Comparison of ENCODE assay signal across 8 cellular contexts in genomic region chr11:13462311-13462927, GRCh38. TPM values are rescaled to one million over a fixed set of nuclear protein-coding genes. Genes with fewer than 3 reads are reported as not detected.
A peak's percentile ranks its signal among the peaks of the same experiment; 100 is the strongest.
DNase-seq lines count a peak whose midpoint lies in the region; ATAC-seq and TF ChIP-seq lines count a peak whose summit lies in the region.

No MANE protein-coding gene starts in this region.

- intact Hi-C loops in activated B cell treated with CpG ODN at 0.5 μM for 24 hours (cut with micrococcal nuclease) = no loop called here

- H3K4me3 Mint-ChIP-seq in activated B cell treated with CpG ODN at 0.5 μM for 24 hours = peak overlapping the region; percentile 98

- peak overlapping the region; percentile 95 for H3K27ac Mint-ChIP-seq in activated B cell treated with CpG ODN at 0.5 μM for 24 hours

- CTCF ChIA-PET in activated B cell treated with CpG ODN at 0.5 μM for 24 hours (lab: Charles Lee) = interaction anchor here (0.8 kb wide), 1 partner anchor 25 kb away, joined by 3 read pairs; no protein-coding TSS in a partner anchor

- ATAC-seq in HG02840 (IDR thresholded peaks at IDR 0.05; ENCODE audit: low FRiP score, unreplicated experiment) = peak; percentile 43
- ATAC-seq in activated B cell treated with CpG ODN at 0.5 μM for 24 hours (ENCODE audit: low read depth) = peak; percentile 15
- peak; percentile 60 for ATAC-seq in left lobe of liver

- no peak for TF ChIP-seq CTCF in activated B cell treated with CpG ODN at 0.5 μM for 24 hours (IDR thresholded peaks at IDR 0.05)

- DNase-seq in NCI-H2171 treated with DMSO at 0.1 percent for 48 hours (lab: John Stamatoyannopoulos, UW) = peak; percentile 44
- no peak for DNase-seq in NCI-H2171 (lab: John Stamatoyannopoulos, UW)
- peak; percentile 29 for DNase-seq in NCI-H1694 (lab: John Stamatoyannopoulos, UW)
- DNase-seq in activated B cell treated with CpG ODN at 0.5 μM for 24 hours = no peak
- peak; percentile 66 for DNase-seq in cerebellar cortex (ENCODE audit: low spot score)
- DNase-seq in left lobe of liver (ENCODE audit: low spot score) = peak; percentile 64
- peak; percentile 56 for DNase-seq in stimulated activated CD4-positive, alpha-beta T cell treated with anti-CD3 and anti-CD28 coated beads, Interleukin-4, amount 100 ng/mL, for 1 hour

- no peaks in the 10 kb centered on the region for H3K9me3 Mint-ChIP-seq in activated B cell treated with CpG ODN at 0.5 μM for 24 hours

- POLR2A ChIA-PET in activated B cell treated with CpG ODN at 0.5 μM for 24 hours (lab: Charles Lee) = interaction anchor here (0.6 to 2.3 kb wide), 10 partner anchors 8 to 1429 kb away, joined by 3 to 21 read pairs (median 4); partner anchors contain the start of genes CYP2R1 and FAR1

- peaks cover 43% of the 10 kb centered on the region for H3K4me1 Mint-ChIP-seq in activated B cell treated with CpG ODN at 0.5 μM for 24 hours

- H3K27me3 Mint-ChIP-seq in activated B cell treated with CpG ODN at 0.5 μM for 24 hours = no peaks in the 10 kb centered on the region

- peaks cover 15% of the 10 kb centered on the region for H3K36me3 Mint-ChIP-seq in activated B cell treated with CpG ODN at 0.5 μM for 24 hours (ENCODE audit: low read depth)

RNA-seq across cellular contexts. Expression of gene BTBD10, which starts 0.6 kb away (rescaled TPM):
- total RNA-seq in activated B cell treated with CpG ODN at 0.5 μM for 24 hours (18.8 and 25.1 TPM in 2 replicates), left lobe of liver (4.7 TPM)

RNA-seq across cellular contexts. Expression of gene PTH, which starts 33.4 kb away (rescaled TPM):
- total RNA-seq in activated B cell treated with CpG ODN at 0.5 μM for 24 hours (not detected in 2 replicates), left lobe of liver (not detected)

Comparison
In these comparisons a context has a peak if more than half of its experiments do, and no peak if none do; other contexts are left out.
1. DNase-seq: peak in NCI-H2171 treated with DMSO at 0.1 percent for 48 hours (single experiment), NCI-H1694 (single experiment), cerebellar cortex (single experiment), left lobe of liver (single experiment) and stimulated activated CD4-positive, alpha-beta T cell treated with anti-CD3 and anti-CD28 coated beads, Interleukin-4, amount 100 ng/mL, for 1 hour (single experiment); none in NCI-H2171 (single experiment) and activated B cell treated with CpG ODN at 0.5 μM for 24 hours (single experiment).
2. Peak in every context shown above with its lines, with median percentiles within 50 percentile points of each other: ATAC-seq.